Comparison of ENCODE assay signal across 1 cellular context in genomic region chr9:35905912-35906679, GRCh38.
TF ChIP-seq lines count a peak whose summit lies in the region.

TSS of gene HRCT1 (plus strand) at chr9:35906202. CDS start at chr9:35906288, 86 bp downstream.

TF ChIP-seq in HepG2, 621 proteins besides CTCF, POLR2A, EP300 and RAD21 (continued from another document and continues in another):
- TF ChIP-seq DDIT3 (CRISPR knock-in tag; IDR thresholded peaks at IDR 0.05) = no peak
- TF ChIP-seq ZNF143 (CRISPR knock-in tag; IDR thresholded peaks at IDR 0.05) = no peak
- TF ChIP-seq, protein P1, sequence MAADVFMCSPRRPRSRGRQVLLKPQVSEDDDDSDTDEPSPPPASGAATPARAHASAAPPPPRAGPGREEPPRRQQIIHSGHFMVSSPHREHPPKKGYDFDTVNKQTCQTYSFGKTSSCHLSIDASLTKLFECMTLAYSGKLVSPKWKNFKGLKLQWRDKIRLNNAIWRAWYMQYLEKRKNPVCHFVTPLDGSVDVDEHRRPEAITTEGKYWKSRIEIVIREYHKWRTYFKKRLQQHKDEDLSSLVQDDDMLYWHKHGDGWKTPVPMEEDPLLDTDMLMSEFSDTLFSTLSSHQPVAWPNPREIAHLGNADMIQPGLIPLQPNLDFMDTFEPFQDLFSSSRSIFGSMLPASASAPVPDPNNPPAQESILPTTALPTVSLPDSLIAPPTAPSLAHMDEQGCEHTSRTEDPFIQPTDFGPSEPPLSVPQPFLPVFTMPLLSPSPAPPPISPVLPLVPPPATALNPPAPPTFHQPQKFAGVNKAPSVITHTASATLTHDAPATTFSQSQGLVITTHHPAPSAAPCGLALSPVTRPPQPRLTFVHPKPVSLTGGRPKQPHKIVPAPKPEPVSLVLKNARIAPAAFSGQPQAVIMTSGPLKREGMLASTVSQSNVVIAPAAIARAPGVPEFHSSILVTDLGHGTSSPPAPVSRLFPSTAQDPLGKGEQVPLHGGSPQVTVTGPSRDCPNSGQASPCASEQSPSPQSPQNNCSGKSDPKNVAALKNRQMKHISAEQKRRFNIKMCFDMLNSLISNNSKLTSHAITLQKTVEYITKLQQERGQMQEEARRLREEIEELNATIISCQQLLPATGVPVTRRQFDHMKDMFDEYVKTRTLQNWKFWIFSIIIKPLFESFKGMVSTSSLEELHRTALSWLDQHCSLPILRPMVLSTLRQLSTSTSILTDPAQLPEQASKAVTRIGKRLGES (CRISPR knock-in tag; IDR thresholded peaks at IDR 0.05; ENCODE audit: borderline replicate concordance) = no peak
- no peak for TF ChIP-seq SYNCRIP (IDR thresholded peaks at IDR 0.05; ENCODE audit: insufficient read depth, low read depth, low read length)
- TF ChIP-seq KAT7 (CRISPR knock-in tag; IDR thresholded peaks at IDR 0.05; ENCODE audit: borderline replicate concordance) = no peak
- TF ChIP-seq MXD4 (CRISPR knock-in tag; IDR thresholded peaks at IDR 0.05) = no peak
- no peak for TF ChIP-seq CHCHD3 (CRISPR knock-in tag; IDR thresholded peaks at IDR 0.05)
- no peak for TF ChIP-seq ZNF777 (CRISPR knock-in tag; IDR thresholded peaks at IDR 0.05)
- TF ChIP-seq XBP1 (CRISPR knock-in tag; IDR thresholded peaks at IDR 0.05) = no peak
- no peak for TF ChIP-seq MXI1 (IDR thresholded peaks at IDR 0.05; ENCODE audit: borderline replicate concordance, low read depth, low read length)
- TF ChIP-seq CREB1 (IDR thresholded peaks at IDR 0.05) = no peak
- TF ChIP-seq CREB1 (CRISPR knock-in tag; IDR thresholded peaks at IDR 0.05) = no peak
- no peak for TF ChIP-seq ZNF878 (CRISPR knock-in tag; IDR thresholded peaks at IDR 0.05)
- no peak for TF ChIP-seq ZNF850 (CRISPR knock-in tag; conservative IDR thresholded peaks at IDR 0.05)
- TF ChIP-seq ZNF367 (CRISPR knock-in tag; IDR thresholded peaks at IDR 0.05; ENCODE audit: borderline replicate concordance) = no peak
- no peak for TF ChIP-seq MAF1 (CRISPR knock-in tag; IDR thresholded peaks at IDR 0.05; ENCODE audit: borderline replicate concordance)
- TF ChIP-seq, protein P2, sequence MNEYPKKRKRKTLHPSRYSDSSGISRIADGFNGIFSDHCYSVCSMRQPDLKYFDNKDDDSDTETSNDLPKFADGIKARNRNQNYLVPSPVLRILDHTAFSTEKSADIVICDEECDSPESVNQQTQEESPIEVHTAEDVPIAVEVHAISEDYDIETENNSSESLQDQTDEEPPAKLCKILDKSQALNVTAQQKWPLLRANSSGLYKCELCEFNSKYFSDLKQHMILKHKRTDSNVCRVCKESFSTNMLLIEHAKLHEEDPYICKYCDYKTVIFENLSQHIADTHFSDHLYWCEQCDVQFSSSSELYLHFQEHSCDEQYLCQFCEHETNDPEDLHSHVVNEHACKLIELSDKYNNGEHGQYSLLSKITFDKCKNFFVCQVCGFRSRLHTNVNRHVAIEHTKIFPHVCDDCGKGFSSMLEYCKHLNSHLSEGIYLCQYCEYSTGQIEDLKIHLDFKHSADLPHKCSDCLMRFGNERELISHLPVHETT (CRISPR knock-in tag; conservative IDR thresholded peaks at IDR 0.05) = no peak
- TF ChIP-seq POGZ (CRISPR knock-in tag; IDR thresholded peaks at IDR 0.05) = peak; percentile 65
- TF ChIP-seq ZNF720 (CRISPR knock-in tag; IDR thresholded peaks at IDR 0.05) = no peak
- TF ChIP-seq FOSL1 (CRISPR knock-in tag; IDR thresholded peaks at IDR 0.05; ENCODE audit: borderline replicate concordance) = no peak
- TF ChIP-seq ZFP36L1 (CRISPR knock-in tag; IDR thresholded peaks at IDR 0.05) = no peak
- no peak for TF ChIP-seq ZFP36L2 (CRISPR knock-in tag; IDR thresholded peaks at IDR 0.05)
- TF ChIP-seq SALL1 (CRISPR knock-in tag; IDR thresholded peaks at IDR 0.05) = peak; percentile 71
- TF ChIP-seq ZNF362 (CRISPR knock-in tag; IDR thresholded peaks at IDR 0.05; ENCODE audit: borderline replicate concordance) = no peak; the same call in 1 of the 2 replicates
- no peak for TF ChIP-seq SCMH1 (CRISPR knock-in tag; IDR thresholded peaks at IDR 0.05; ENCODE audit: borderline replicate concordance)
- TF ChIP-seq, protein P3, sequence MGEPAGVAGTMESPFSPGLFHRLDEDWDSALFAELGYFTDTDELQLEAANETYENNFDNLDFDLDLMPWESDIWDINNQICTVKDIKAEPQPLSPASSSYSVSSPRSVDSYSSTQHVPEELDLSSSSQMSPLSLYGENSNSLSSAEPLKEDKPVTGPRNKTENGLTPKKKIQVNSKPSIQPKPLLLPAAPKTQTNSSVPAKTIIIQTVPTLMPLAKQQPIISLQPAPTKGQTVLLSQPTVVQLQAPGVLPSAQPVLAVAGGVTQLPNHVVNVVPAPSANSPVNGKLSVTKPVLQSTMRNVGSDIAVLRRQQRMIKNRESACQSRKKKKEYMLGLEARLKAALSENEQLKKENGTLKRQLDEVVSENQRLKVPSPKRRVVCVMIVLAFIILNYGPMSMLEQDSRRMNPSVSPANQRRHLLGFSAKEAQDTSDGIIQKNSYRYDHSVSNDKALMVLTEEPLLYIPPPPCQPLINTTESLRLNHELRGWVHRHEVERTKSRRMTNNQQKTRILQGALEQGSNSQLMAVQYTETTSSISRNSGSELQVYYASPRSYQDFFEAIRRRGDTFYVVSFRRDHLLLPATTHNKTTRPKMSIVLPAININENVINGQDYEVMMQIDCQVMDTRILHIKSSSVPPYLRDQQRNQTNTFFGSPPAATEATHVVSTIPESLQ (CRISPR knock-in tag; conservative IDR thresholded peaks at IDR 0.05) = no peak
- TF ChIP-seq, protein P4, sequence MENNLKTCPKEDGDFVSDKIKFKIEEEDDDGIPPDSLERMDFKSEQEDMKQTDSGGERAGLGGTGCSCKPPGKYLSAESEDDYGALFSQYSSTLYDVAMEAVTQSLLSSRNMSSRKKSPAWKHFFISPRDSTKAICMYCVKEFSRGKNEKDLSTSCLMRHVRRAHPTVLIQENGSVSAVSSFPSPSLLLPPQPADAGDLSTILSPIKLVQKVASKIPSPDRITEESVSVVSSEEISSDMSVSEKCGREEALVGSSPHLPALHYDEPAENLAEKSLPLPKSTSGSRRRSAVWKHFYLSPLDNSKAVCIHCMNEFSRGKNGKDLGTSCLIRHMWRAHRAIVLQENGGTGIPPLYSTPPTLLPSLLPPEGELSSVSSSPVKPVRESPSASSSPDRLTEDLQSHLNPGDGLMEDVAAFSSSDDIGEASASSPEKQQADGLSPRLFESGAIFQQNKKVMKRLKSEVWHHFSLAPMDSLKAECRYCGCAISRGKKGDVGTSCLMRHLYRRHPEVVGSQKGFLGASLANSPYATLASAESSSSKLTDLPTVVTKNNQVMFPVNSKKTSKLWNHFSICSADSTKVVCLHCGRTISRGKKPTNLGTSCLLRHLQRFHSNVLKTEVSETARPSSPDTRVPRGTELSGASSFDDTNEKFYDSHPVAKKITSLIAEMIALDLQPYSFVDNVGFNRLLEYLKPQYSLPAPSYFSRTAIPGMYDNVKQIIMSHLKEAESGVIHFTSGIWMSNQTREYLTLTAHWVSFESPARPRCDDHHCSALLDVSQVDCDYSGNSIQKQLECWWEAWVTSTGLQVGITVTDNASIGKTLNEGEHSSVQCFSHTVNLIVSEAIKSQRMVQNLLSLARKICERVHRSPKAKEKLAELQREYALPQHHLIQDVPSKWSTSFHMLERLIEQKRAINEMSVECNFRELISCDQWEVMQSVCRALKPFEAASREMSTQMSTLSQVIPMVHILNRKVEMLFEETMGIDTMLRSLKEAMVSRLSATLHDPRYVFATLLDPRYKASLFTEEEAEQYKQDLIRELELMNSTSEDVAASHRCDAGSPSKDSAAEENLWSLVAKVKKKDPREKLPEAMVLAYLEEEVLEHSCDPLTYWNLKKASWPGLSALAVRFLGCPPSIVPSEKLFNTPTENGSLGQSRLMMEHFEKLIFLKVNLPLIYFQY (CRISPR knock-in tag; IDR thresholded peaks at IDR 0.05; ENCODE audit: borderline replicate concordance) = no peak
- TF ChIP-seq IKZF5 (CRISPR knock-in tag; IDR thresholded peaks at IDR 0.05) = peak; percentile 53; the same call in 1 of the 2 replicates
- no peak for TF ChIP-seq NFKBIZ (CRISPR knock-in tag; IDR thresholded peaks at IDR 0.05)
- TF ChIP-seq ZNF20 (CRISPR knock-in tag; IDR thresholded peaks at IDR 0.05) = no peak
- TF ChIP-seq, protein P5, sequence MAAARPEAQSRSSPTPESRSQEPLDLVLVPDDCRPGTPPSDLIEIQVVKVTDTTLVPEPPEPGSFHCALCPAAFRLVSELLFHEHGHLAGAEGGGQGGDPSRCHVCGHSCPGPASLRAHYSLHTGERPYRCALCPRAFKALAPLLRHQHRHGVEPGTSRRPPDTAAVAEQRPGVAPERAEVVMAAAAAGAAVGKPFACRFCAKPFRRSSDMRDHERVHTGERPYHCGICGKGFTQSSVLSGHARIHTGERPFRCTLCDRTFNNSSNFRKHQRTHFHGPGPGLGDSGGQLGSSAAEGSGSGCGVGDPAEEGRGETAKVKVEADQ (CRISPR knock-in tag; IDR thresholded peaks at IDR 0.05; ENCODE audit: borderline replicate concordance) = no peak
- TF ChIP-seq, protein P6, sequence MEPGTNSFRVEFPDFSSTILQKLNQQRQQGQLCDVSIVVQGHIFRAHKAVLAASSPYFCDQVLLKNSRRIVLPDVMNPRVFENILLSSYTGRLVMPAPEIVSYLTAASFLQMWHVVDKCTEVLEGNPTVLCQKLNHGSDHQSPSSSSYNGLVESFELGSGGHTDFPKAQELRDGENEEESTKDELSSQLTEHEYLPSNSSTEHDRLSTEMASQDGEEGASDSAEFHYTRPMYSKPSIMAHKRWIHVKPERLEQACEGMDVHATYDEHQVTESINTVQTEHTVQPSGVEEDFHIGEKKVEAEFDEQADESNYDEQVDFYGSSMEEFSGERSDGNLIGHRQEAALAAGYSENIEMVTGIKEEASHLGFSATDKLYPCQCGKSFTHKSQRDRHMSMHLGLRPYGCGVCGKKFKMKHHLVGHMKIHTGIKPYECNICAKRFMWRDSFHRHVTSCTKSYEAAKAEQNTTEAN (CRISPR knock-in tag; conservative IDR thresholded peaks at IDR 0.05) = no peak
- TF ChIP-seq ATAD3A (CRISPR knock-in tag; IDR thresholded peaks at IDR 0.05) = no peak
- peak; percentile 55; the same call in 1 of the 2 replicates for TF ChIP-seq TARDBP (CRISPR knock-in tag; IDR thresholded peaks at IDR 0.05)
- no peak for TF ChIP-seq ZSCAN29 (CRISPR knock-in tag; conservative IDR thresholded peaks at IDR 0.05)
- no peak for TF ChIP-seq BCLAF1 (IDR thresholded peaks at IDR 0.05)
- no peak for TF ChIP-seq SMARCC2 (IDR thresholded peaks at IDR 0.05)
- TF ChIP-seq RFX1 (IDR thresholded peaks at IDR 0.05) = no peak
- TF ChIP-seq TP53 (CRISPR knock-in tag; conservative IDR thresholded peaks at IDR 0.05) = no peak
- TF ChIP-seq NFE2L1 (CRISPR knock-in tag; IDR thresholded peaks at IDR 0.05; ENCODE audit: borderline replicate concordance) = no peak
- no peak for TF ChIP-seq MED8 (CRISPR knock-in tag; IDR thresholded peaks at IDR 0.05; ENCODE audit: insufficient replicate concordance)
- no peak for TF ChIP-seq BHLHE40 (IDR thresholded peaks at IDR 0.05; ENCODE audit: low read length)
- TF ChIP-seq, protein P7, sequence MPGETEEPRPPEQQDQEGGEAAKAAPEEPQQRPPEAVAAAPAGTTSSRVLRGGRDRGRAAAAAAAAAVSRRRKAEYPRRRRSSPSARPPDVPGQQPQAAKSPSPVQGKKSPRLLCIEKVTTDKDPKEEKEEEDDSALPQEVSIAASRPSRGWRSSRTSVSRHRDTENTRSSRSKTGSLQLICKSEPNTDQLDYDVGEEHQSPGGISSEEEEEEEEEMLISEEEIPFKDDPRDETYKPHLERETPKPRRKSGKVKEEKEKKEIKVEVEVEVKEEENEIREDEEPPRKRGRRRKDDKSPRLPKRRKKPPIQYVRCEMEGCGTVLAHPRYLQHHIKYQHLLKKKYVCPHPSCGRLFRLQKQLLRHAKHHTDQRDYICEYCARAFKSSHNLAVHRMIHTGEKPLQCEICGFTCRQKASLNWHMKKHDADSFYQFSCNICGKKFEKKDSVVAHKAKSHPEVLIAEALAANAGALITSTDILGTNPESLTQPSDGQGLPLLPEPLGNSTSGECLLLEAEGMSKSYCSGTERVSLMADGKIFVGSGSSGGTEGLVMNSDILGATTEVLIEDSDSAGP (CRISPR knock-in tag; IDR thresholded peaks at IDR 0.05; ENCODE audit: borderline replicate concordance) = peak; percentile 48; the same call in 1 of the 2 replicates
- TF ChIP-seq MEIS2 (CRISPR knock-in tag; IDR thresholded peaks at IDR 0.05) = no peak
- TF ChIP-seq ZNF331 (CRISPR knock-in tag; IDR thresholded peaks at IDR 0.05) = peak; percentile 77; the same call in 1 of the 2 replicates
- TF ChIP-seq ZIK1 (CRISPR knock-in tag; IDR thresholded peaks at IDR 0.05; ENCODE audit: borderline replicate concordance, low read depth) = no peak
- no peak for TF ChIP-seq SALL2 (CRISPR knock-in tag; IDR thresholded peaks at IDR 0.05)
